ENCODE assay signal across 21 cellular contexts in genomic region chr14:104774453-104775072, GRCh38. TPM values are rescaled to one million over a fixed set of nuclear protein-coding genes. Genes with fewer than 3 reads are reported as not detected.
DNase-seq lines count a peak whose midpoint lies in the region; ATAC-seq, FAIRE-seq and TF ChIP-seq lines count a peak whose summit lies in the region.
"Had no signal": no experiment of that assay in that cellular context is flagged by ENCODE, and none has a peak within 500 bp of the region (broad histone marks: within the 10 kb centered on the region; RNA-seq: fewer than 3 reads in every experiment).

No MANE protein-coding gene starts in this region.

- peaks cover 24 to 35% of the 10 kb centered on the region in 2 experiments; a peak in 4 of 5 replicates for H3K36me3 ChIP-seq in HepG2 (replicated peaks in 1 of 2; ENCODE audit: control insufficient read depth in 1 of 2, insufficient read depth in 2 of 2, low read length in 2 of 2)
- peaks cover 0 to 25% (median 11%) of the 10 kb centered on the region in 4 donors for H3K36me3 ChIP-seq in right lobe of liver
- H3K36me3 ChIP-seq in prostate gland, result peaks cover 0 to 10% of the 10 kb centered on the region in 2 donors
- no peaks in the 10 kb centered on the region for H3K36me3 ChIP-seq in ovary

- no peak for FAIRE-seq in HepG2 (lab: Jason Lieb, UNC)
- no peak for FAIRE-seq in frontal cortex (lab: Jason Lieb, UNC)
- FAIRE-seq: A549, GM12891, GM18507, H54 had no signal

- TF ChIP-seq CTCF in HepG2 (CRISPR knock-in tag; IDR thresholded peaks at IDR 0.05) (no peak), right lobe of liver (IDR thresholded peaks at IDR 0.05) (no peak), prostate gland (IDR thresholded peaks at IDR 0.05) (no peak), ovary (IDR thresholded peaks at IDR 0.05) (no peak)

- no peak overlapping the region for H3K9ac ChIP-seq in HepG2 (ENCODE audit: insufficient read depth, low read depth, low read length)
- H3K9ac ChIP-seq: BLaER1 had no signal

- H3K9me3 ChIP-seq in HepG2 (ENCODE audit: low read length) (peaks cover 8% of the 10 kb centered on the region), right lobe of liver (no peaks in the 10 kb centered on the region), prostate gland (no peaks in the 10 kb centered on the region), ovary (no peaks in the 10 kb centered on the region)
- H3K9me3 ChIP-seq: MG63 had no signal

- 0 out of 2 replicates have a peak, but pooled peaks cover 3% of the 10 kb centered on the region for H4K20me1 ChIP-seq in HepG2 (ENCODE audit: insufficient read depth, low read length)

- in situ Hi-C loops in HepG2 (cut with HindIII; ENCODE audit: extremely low pct_ligation_motif_present, low pct_unique_long_range_greater_than_20kb), result no loop called here

- POLR2A ChIA-PET in HepG2 (lab: Yijun Ruan, JAX), result no interaction called here

- peaks cover 6% of the 10 kb centered on the region for H3K4me1 ChIP-seq in HepG2 (ENCODE audit: insufficient read depth, low read length)
- no peaks in the 10 kb centered on the region for H3K4me1 ChIP-seq in right lobe of liver
- H3K4me1 ChIP-seq in prostate gland (replicated peaks), result peaks cover 20% of the 10 kb centered on the region
- no peaks in the 10 kb centered on the region for H3K4me1 ChIP-seq in ovary (ENCODE audit: insufficient read depth)

- CTCF ChIA-PET in HepG2 (lab: Yijun Ruan, JAX; ENCODE audit: low intra/inter-chr PET ratio, low total read pairs), result no interaction called here

- no peak overlapping the region for H3K27ac ChIP-seq in HepG2 (ENCODE audit: extremely low read length, insufficient read depth, low read length)
- no peak overlapping the region for H3K27ac ChIP-seq in right lobe of liver
- H3K27ac ChIP-seq in prostate gland, result peak overlapping the region; percentile 58 to 73
- H3K27ac ChIP-seq in ovary, result no peak overlapping the region
- H3K27ac ChIP-seq: A549, BLaER1 had no signal

- TF ChIP-seq RAD21 in HepG2 (CRISPR knock-in tag; IDR thresholded peaks at IDR 0.05), result no peak

- intact Hi-C loops in HepG2 (cut with micrococcal nuclease; ENCODE audit: unreplicated experiment) (no loop called here), right lobe of liver (cut with DNase I) (loop anchor here in 1 of 2 donors (5.0 kb wide), 1 partner anchor 48 kb away; no protein-coding TSS in a partner anchor), prostate gland (cut with DNase I) (no loop called here), ovary (cut with DNase I) (no loop called here)

- no peak overlapping the region for H3K4me3 ChIP-seq in HepG2 (replicated peaks in 1 of 3; ENCODE audit: insufficient read depth in 1 of 3, low read depth in 2 of 3, low read length in 3 of 3)
- H3K4me3 ChIP-seq in right lobe of liver, result no peak overlapping the region
- no peak overlapping the region for H3K4me3 ChIP-seq in prostate gland
- no peak overlapping the region for H3K4me3 ChIP-seq in ovary
- H3K4me3 ChIP-seq: A549, BLaER1, MG63 had no signal

- WGBS in HepG2 (ENCODE audit: low lambda C conversion rate), result 96% methylated on average over 5 of the region's 20 CpGs
- 87% methylated on average over 6 of the region's 20 CpGs for WGBS in right lobe of liver (ENCODE audit: insufficient coverage, low coverage, low lambda C conversion rate, missing lambda C conversion rate)
- 57% methylated on average over 20 of the region's 20 CpGs for WGBS in prostate gland
- WGBS in ovary, 3 donors, result 83 to 89% (median 85%) methylated on average over 19 to 20 of the region's 20 CpGs

- peak in 1 of 2 experiments; percentile 25; a peak in 1 of 4 replicates for TF ChIP-seq POLR2A in HepG2 (IDR thresholded peaks at IDR 0.05; ENCODE audit: insufficient read depth in 1 of 2, low read depth in 2 of 2, low read length in 2 of 2)
- TF ChIP-seq POLR2A in right lobe of liver (IDR thresholded peaks at IDR 0.05), result no peak
- no peak for TF ChIP-seq POLR2A in prostate gland (IDR thresholded peaks at IDR 0.05)
- no peak for TF ChIP-seq POLR2A in ovary (IDR thresholded peaks at IDR 0.05)

- H2AFZ ChIP-seq in HepG2 (ENCODE audit: low read length), result no peak overlapping the region

- H3K27me3 ChIP-seq in HepG2 (ENCODE audit: control insufficient read depth in 1 of 2, insufficient read depth in 2 of 2, low read length in 2 of 2), result no peaks in the 10 kb centered on the region
- no peaks in the 10 kb centered on the region for H3K27me3 ChIP-seq in right lobe of liver
- H3K27me3 ChIP-seq in prostate gland (replicated peaks; ENCODE audit: insufficient read depth), result no peaks in the 10 kb centered on the region
- no peaks in the 10 kb centered on the region for H3K27me3 ChIP-seq in ovary
- H3K27me3 ChIP-seq: BLaER1, MG63 had no signal

- no peak for DNase-seq in HepG2 (ENCODE audit: low spot score)
- DNase-seq in right lobe of liver, result no peak
- DNase-seq in prostate gland (ENCODE audit: low spot score), result peak; percentile 81
- DNase-seq in NCI-H2196 treated with DMSO at 0.1 percent for 48 hours (lab: John Stamatoyannopoulos, UW; ENCODE audit: unreplicated experiment), result no peak
- DNase-seq in ovary, result no peak
- no peak for DNase-seq in frontal cortex (ENCODE audit: low spot score in 2 of 2)
- DNase-seq: DMS53, EL, HFFc6, MG63, NCI-H1092, NCI-H1436 treated with DMSO at 0.1 percent for 48 hours had no signal

- TF ChIP-seq EP300 in HepG2 (IDR thresholded peaks at IDR 0.05; ENCODE audit: low read depth in 2 of 2, low read length in 2 of 2) (no peak), HepG2 (CRISPR knock-in tag; IDR thresholded peaks at IDR 0.05; ENCODE audit: borderline replicate concordance) (no peak), ovary (IDR thresholded peaks at IDR 0.05) (no peak)

- no peak overlapping the region for H3K4me2 ChIP-seq in HepG2 (ENCODE audit: low read depth, low read length)
- H3K4me2 ChIP-seq: A549, BLaER1 had no signal

- ATAC-seq in HepG2 (no peak), right lobe of liver (no peak), esophagus mucosa (peak; percentile 13), HG03378 (IDR thresholded peaks at IDR 0.05; ENCODE audit: unreplicated experiment) (no peak)
- ATAC-seq: CD8-positive, alpha-beta T cell; Panc1 had no signal

- no TSS peak for BruUV-seq in HepG2 (replicated peaks; lab: Mats Ljungman, UMichigan)

- H3K79me2 ChIP-seq in HepG2 (ENCODE audit: insufficient read depth, low read length), result no peaks in the 10 kb centered on the region

RNA-seq across cellular contexts. Expression of gene AKT1, which starts 21.0 kb away (rescaled TPM):
- total RNA-seq in HepG2 (2016; rRNA removed; fragmentation: Illumina TruSeq; extraction: Trizol) (85.7 and 96.2 TPM in 2 replicates), right lobe of liver (10 to 100 TPM; 66.7 to 92.1 (median 83.9) TPM), esophagus mucosa (57.3 TPM), prostate gland (100 to 1,000 TPM; 154 to 200 TPM), ovary (100 to 1,000 TPM in 4 of 7 donors, 10 to 100 TPM in 3; 58.1 to 105 (median 103) TPM), frontal cortex (130 TPM)
- 66.8 and 84.2 TPM in 2 replicates for total RNA-seq in HepG2 (2016; cell fraction: cytosol; rRNA removed; fragmentation: Illumina TruSeq; extraction: Trizol; ENCODE audit: low read depth)
- total RNA-seq in HepG2 (2016; cell fraction: insoluble cytoplasmic fraction; rRNA removed; fragmentation: Illumina TruSeq; extraction: Trizol), result 76.8 and 97.9 TPM in 2 replicates
- 171 and 190 TPM in 2 replicates for total RNA-seq in HepG2 (2016; cell fraction: membrane; rRNA removed; fragmentation: Illumina TruSeq; extraction: Trizol)
- total RNA-seq in HepG2 (2016; cell fraction: nucleus; rRNA removed; fragmentation: Illumina TruSeq; extraction: Trizol), result 48.2 and 57.1 TPM in 2 replicates
- polyA plus RNA-seq in HepG2 (2011; rRNA removed) (116 and 135 TPM in 2 replicates), ovary (10 to 100 TPM; 53.9 to 72.6 TPM)
- 114 and 136 TPM in 2 replicates for polyA plus RNA-seq in HepG2 (2011; cell fraction: cytosol; rRNA removed)
- polyA plus RNA-seq in HepG2 (2011; cell fraction: nucleus; rRNA removed), result 362 and 435 TPM in 2 replicates
- 58.6 and 80.7 TPM in 2 replicates for polyA plus RNA-seq in HepG2 (2012)
- 81.6 and 107 TPM in 2 replicates for polyA plus RNA-seq in HepG2 (2016; cell fraction: cytosol; fragmentation: Illumina TruSeq; extraction: Trizol; ENCODE audit: low read depth)
- 105 and 119 TPM in 2 replicates for polyA plus RNA-seq in HepG2 (2016; cell fraction: insoluble cytoplasmic fraction; fragmentation: Illumina TruSeq; extraction: Trizol; ENCODE audit: low read depth)
- 182 and 194 TPM in 2 replicates for polyA plus RNA-seq in HepG2 (2016; cell fraction: membrane; fragmentation: Illumina TruSeq; extraction: Trizol; ENCODE audit: low read depth)
- 146 and 159 TPM in 2 replicates for polyA plus RNA-seq in HepG2 (2016; cell fraction: nucleus; fragmentation: Illumina TruSeq; extraction: Trizol; ENCODE audit: insufficient read depth, low read depth)
- polyA minus RNA-seq in HepG2 (2011; rRNA and poly(A)+ RNA removed; ENCODE audit: low replicate concordance), result 159 and 183 TPM in 2 replicates
- 76.1 and 78.3 TPM in 2 replicates for polyA minus RNA-seq in HepG2 (2011; cell fraction: cytosol; rRNA and poly(A)+ RNA removed)
- polyA minus RNA-seq in HepG2 (2011; cell fraction: nucleus; rRNA and poly(A)+ RNA removed), result 46.7 and 48.0 TPM in 2 replicates

RNA-seq across cellular contexts. Expression of gene SIVA1, which starts 21.6 kb away (rescaled TPM):
- total RNA-seq in HepG2 (2016; rRNA removed; fragmentation: Illumina TruSeq; extraction: Trizol) (153 and 186 TPM in 2 replicates), right lobe of liver (100 to 1,000 TPM in 2 of 6 experiments, 10 to 100 TPM in 4; 38.1 to 252 (median 50.6) TPM), esophagus mucosa (51.6 TPM), prostate gland (100 to 1,000 TPM; 249 to 514 TPM), ovary (100 to 1,000 TPM in 3 of 7 donors, 10 to 100 TPM in 4; 85.7 to 385 (median 91.6) TPM), frontal cortex (20.4 TPM)
- total RNA-seq in HepG2 (2016; cell fraction: cytosol; rRNA removed; fragmentation: Illumina TruSeq; extraction: Trizol; ENCODE audit: low read depth), result 171 and 229 TPM in 2 replicates
- total RNA-seq in HepG2 (2016; cell fraction: insoluble cytoplasmic fraction; rRNA removed; fragmentation: Illumina TruSeq; extraction: Trizol), result 166 and 191 TPM in 2 replicates
- total RNA-seq in HepG2 (2016; cell fraction: membrane; rRNA removed; fragmentation: Illumina TruSeq; extraction: Trizol), result 186 and 219 TPM in 2 replicates
- total RNA-seq in HepG2 (2016; cell fraction: nucleus; rRNA removed; fragmentation: Illumina TruSeq; extraction: Trizol), result 86.2 and 101 TPM in 2 replicates
- polyA plus RNA-seq in HepG2 (2011; rRNA removed) (123 and 142 TPM in 2 replicates), ovary (100 to 1,000 TPM in 1 of 2 donors, 1 to 10 TPM in 1; 2.4 to 249 TPM)
- 108 and 239 TPM in 2 replicates for polyA plus RNA-seq in HepG2 (2011; cell fraction: cytosol; rRNA removed)
- polyA plus RNA-seq in HepG2 (2011; cell fraction: nucleus; rRNA removed), result 125 and 162 TPM in 2 replicates
- polyA plus RNA-seq in HepG2 (2012), result 61.3 and 68.1 TPM in 2 replicates
- polyA plus RNA-seq in HepG2 (2016; cell fraction: cytosol; fragmentation: Illumina TruSeq; extraction: Trizol; ENCODE audit: low read depth), result 162 and 202 TPM in 2 replicates
- polyA plus RNA-seq in HepG2 (2016; cell fraction: insoluble cytoplasmic fraction; fragmentation: Illumina TruSeq; extraction: Trizol; ENCODE audit: low read depth), result 128 and 130 TPM in 2 replicates
- 134 and 168 TPM in 2 replicates for polyA plus RNA-seq in HepG2 (2016; cell fraction: membrane; fragmentation: Illumina TruSeq; extraction: Trizol; ENCODE audit: low read depth)
- polyA plus RNA-seq in HepG2 (2016; cell fraction: nucleus; fragmentation: Illumina TruSeq; extraction: Trizol; ENCODE audit: insufficient read depth, low read depth), result 129 and 133 TPM in 2 replicates
- 49.5 and 64.5 TPM in 2 replicates for polyA minus RNA-seq in HepG2 (2011; rRNA and poly(A)+ RNA removed; ENCODE audit: low replicate concordance)
- polyA minus RNA-seq in HepG2 (2011; cell fraction: cytosol; rRNA and poly(A)+ RNA removed), result 22.7 and 31.5 TPM in 2 replicates
- 17.3 and 18.4 TPM in 2 replicates for polyA minus RNA-seq in HepG2 (2011; cell fraction: nucleus; rRNA and poly(A)+ RNA removed)

RNA-seq across cellular contexts. Expression of gene ZBTB42, which starts 26.3 kb away (rescaled TPM):
- total RNA-seq in HepG2 (2016; rRNA removed; fragmentation: Illumina TruSeq; extraction: Trizol) (3.2 and 4.2 TPM in 2 replicates), right lobe of liver (10 to 100 TPM in 2 of 6 experiments, 1 to 10 TPM in 4; 2.2 to 13.7 (median 3.6) TPM), esophagus mucosa (6.4 TPM), prostate gland (10 to 100 TPM; 28.4 to 40.9 TPM), ovary (10 to 100 TPM in 1 of 7 donors, 1 to 10 TPM in 6; 2.0 to 18.7 (median 4.1) TPM), frontal cortex (0.41 TPM)
- total RNA-seq in HepG2 (2016; cell fraction: cytosol; rRNA removed; fragmentation: Illumina TruSeq; extraction: Trizol; ENCODE audit: low read depth), result 1.2 and 1.6 TPM in 2 replicates
- 2.4 and 3.9 TPM in 2 replicates for total RNA-seq in HepG2 (2016; cell fraction: insoluble cytoplasmic fraction; rRNA removed; fragmentation: Illumina TruSeq; extraction: Trizol)
- total RNA-seq in HepG2 (2016; cell fraction: membrane; rRNA removed; fragmentation: Illumina TruSeq; extraction: Trizol), result 4.3 and 4.4 TPM in 2 replicates
- 3.6 and 4.2 TPM in 2 replicates for total RNA-seq in HepG2 (2016; cell fraction: nucleus; rRNA removed; fragmentation: Illumina TruSeq; extraction: Trizol)
- polyA plus RNA-seq in HepG2 (2011; rRNA removed) (2.8 and 4.0 TPM in 2 replicates), ovary (1 to 10 TPM in 1 of 2 donors, under 1 TPM in 1; 0.42 to 1.8 TPM)
- 3.7 and 4.3 TPM in 2 replicates for polyA plus RNA-seq in HepG2 (2011; cell fraction: cytosol; rRNA removed)
- 7.2 and 7.5 TPM in 2 replicates for polyA plus RNA-seq in HepG2 (2011; cell fraction: nucleus; rRNA removed)
- polyA plus RNA-seq in HepG2 (2012), result 3.6 and 4.3 TPM in 2 replicates
- polyA plus RNA-seq in HepG2 (2016; cell fraction: cytosol; fragmentation: Illumina TruSeq; extraction: Trizol; ENCODE audit: low read depth), result 1.0 and 1.1 TPM in 2 replicates
- polyA plus RNA-seq in HepG2 (2016; cell fraction: insoluble cytoplasmic fraction; fragmentation: Illumina TruSeq; extraction: Trizol; ENCODE audit: low read depth), result 2.3 and 2.7 TPM in 2 replicates
- polyA plus RNA-seq in HepG2 (2016; cell fraction: membrane; fragmentation: Illumina TruSeq; extraction: Trizol; ENCODE audit: low read depth), result 3.4 and 3.5 TPM in 2 replicates
- 2.8 and 3.1 TPM in 2 replicates for polyA plus RNA-seq in HepG2 (2016; cell fraction: nucleus; fragmentation: Illumina TruSeq; extraction: Trizol; ENCODE audit: insufficient read depth, low read depth)
- 6.6 and 17.0 TPM in 2 replicates for polyA minus RNA-seq in HepG2 (2011; rRNA and poly(A)+ RNA removed; ENCODE audit: low replicate concordance)
- 6.2 and 8.1 TPM in 2 replicates for polyA minus RNA-seq in HepG2 (2011; cell fraction: cytosol; rRNA and poly(A)+ RNA removed)
- 8.2 TPM in 2 replicates for polyA minus RNA-seq in HepG2 (2011; cell fraction: nucleus; rRNA and poly(A)+ RNA removed)

RNA-seq across cellular contexts. Expression of gene ADSS1, which starts 50.5 kb away (rescaled TPM):
- 0.98 and 1.0 TPM in 2 replicates for total RNA-seq in HepG2 (2016; rRNA removed; fragmentation: Illumina TruSeq; extraction: Trizol)
- total RNA-seq in HepG2 (2016; cell fraction: cytosol; rRNA removed; fragmentation: Illumina TruSeq; extraction: Trizol; ENCODE audit: low read depth), result 0.81 and 1.1 TPM in 2 replicates
- 0.56 and 1.3 TPM in 2 replicates for total RNA-seq in HepG2 (2016; cell fraction: insoluble cytoplasmic fraction; rRNA removed; fragmentation: Illumina TruSeq; extraction: Trizol)
- 1.6 and 1.9 TPM in 2 replicates for total RNA-seq in HepG2 (2016; cell fraction: membrane; rRNA removed; fragmentation: Illumina TruSeq; extraction: Trizol)
- 1.3 and 1.5 TPM in 2 replicates for total RNA-seq in HepG2 (2016; cell fraction: nucleus; rRNA removed; fragmentation: Illumina TruSeq; extraction: Trizol)
- polyA plus RNA-seq in HepG2 (2011; rRNA removed), result 36.7 and 45.2 TPM in 2 replicates
- 20.7 and 22.4 TPM in 2 replicates for polyA plus RNA-seq in HepG2 (2011; cell fraction: cytosol; rRNA removed)
- 219 and 230 TPM in 2 replicates for polyA plus RNA-seq in HepG2 (2011; cell fraction: nucleus; rRNA removed)
- polyA plus RNA-seq in HepG2 (2012), result 37.3 and 46.9 TPM in 2 replicates
- polyA plus RNA-seq in HepG2 (2016; cell fraction: cytosol; fragmentation: Illumina TruSeq; extraction: Trizol; ENCODE audit: low read depth), result 0.70 and 1.5 TPM in 2 replicates
- 1.3 and 2.2 TPM in 2 replicates for polyA plus RNA-seq in HepG2 (2016; cell fraction: insoluble cytoplasmic fraction; fragmentation: Illumina TruSeq; extraction: Trizol; ENCODE audit: low read depth)
- polyA plus RNA-seq in HepG2 (2016; cell fraction: membrane; fragmentation: Illumina TruSeq; extraction: Trizol; ENCODE audit: low read depth), result 1.5 and 2.0 TPM in 2 replicates
- 3.7 and 4.4 TPM in 2 replicates for polyA plus RNA-seq in HepG2 (2016; cell fraction: nucleus; fragmentation: Illumina TruSeq; extraction: Trizol; ENCODE audit: insufficient read depth, low read depth)
- polyA minus RNA-seq in HepG2 (2011; rRNA and poly(A)+ RNA removed; ENCODE audit: low replicate concordance), result 12.3 and 14.1 TPM in 2 replicates
- 6.8 and 7.6 TPM in 2 replicates for polyA minus RNA-seq in HepG2 (2011; cell fraction: cytosol; rRNA and poly(A)+ RNA removed)
- 30.6 and 31.2 TPM in 2 replicates for polyA minus RNA-seq in HepG2 (2011; cell fraction: nucleus; rRNA and poly(A)+ RNA removed)
- total RNA-seq in right lobe of liver, result 10 to 100 TPM in 5 of 6 experiments, 1 to 10 TPM in 1; 8.1 to 50.5 (median 36.8) TPM
- 5.7 TPM for total RNA-seq in esophagus mucosa
- total RNA-seq in prostate gland, result 10 to 100 TPM; 18.3 to 44.4 TPM
- 1 to 10 TPM; 2.6 to 9.8 (median 3.8) TPM for total RNA-seq in ovary
- 1 to 10 TPM; 4.1 to 4.9 TPM for polyA plus RNA-seq in ovary
- total RNA-seq in frontal cortex, result 1.6 TPM

Comparison
In these comparisons a context has a peak if more than half of its experiments do, and no peak if none do; other contexts are left out.
1. H3K27ac ChIP-seq: peak in prostate gland (2 of 2); none in HepG2 (single experiment), right lobe of liver (0 of 3) and ovary (0 of 2).